ENCODE assay signal across 26 cellular contexts in genomic region chr3:110021659-110022058, GRCh38.
DNase-seq lines count a peak whose midpoint lies in the region; ATAC-seq, FAIRE-seq and TF ChIP-seq lines count a peak whose summit lies in the region.
"Had no signal": no experiment of that assay in that cellular context is flagged by ENCODE, and none has a peak within 500 bp of the region (broad histone marks: within the 10 kb centered on the region; RNA-seq: fewer than 3 reads in every experiment).

No MANE protein-coding gene starts in this region.

- no peaks in the 10 kb centered on the region for H3K36me3 Mint-ChIP-seq in activated T-cell treated with anti-CD3 and anti-CD28 coated beads, Interleukin-2, amount 50 U/mL, for 4 hours (ENCODE audit: insufficient read depth)
- no peaks in the 10 kb centered on the region for H3K36me3 Mint-ChIP-seq in activated T-cell treated with anti-CD3 and anti-CD28 coated beads, Interleukin-2, amount 50 U/mL, for 24 hours (ENCODE audit: low read depth)
- no peaks in the 10 kb centered on the region for H3K36me3 Mint-ChIP-seq in effector memory CD8-positive, alpha-beta T cell (ENCODE audit: insufficient read depth)

- 11% methylated on average over 1 of the region's 1 CpG for WGBS in GM12878 (ENCODE audit: insufficient coverage, insufficient replicate concordance, low lambda C conversion rate, missing lambda C conversion rate)

- no peak for TF ChIP-seq POLR2A in GM12878 (IDR thresholded peaks at IDR 0.05; ENCODE audit: low read depth, low read length)

- in situ Hi-C loops in GM12878 (cut with MboI): no loop called here

- no peaks in the 10 kb centered on the region for H3K27me3 ChIP-seq in GM12878 (replicated peaks in 1 of 2; ENCODE audit: control insufficient read depth in 2 of 2, insufficient read depth in 2 of 2, low read length in 1 of 2)
- H3K27me3 ChIP-seq: BLaER1 treated with 17β-estradiol and CSF1 and Interleukin-3, amounts not matched to agents 10 nM and 100 nM; MG63; SJCRH30 had no signal

- H3K4me3 ChIP-seq in GM12878: no peak overlapping the region
- H3K4me3 ChIP-seq: BLaER1 treated with 17β-estradiol and CSF1 and Interleukin-3, amounts not matched to agents 10 nM and 100 nM; GM23338; MG63; PC-9; SJCRH30 had no signal

- no peak for TF ChIP-seq CTCF in GM12878 (IDR thresholded peaks at IDR 0.05 in 2 of 3, conservative IDR thresholded peaks at IDR 0.05 in 1 of 3; ENCODE audit: control insufficient read depth in 2 of 3, extremely low read depth in 1 of 3, insufficient read depth in 1 of 3, low read depth in 3 of 3, low read length in 3 of 3)

- SMC1A ChIA-PET in GM12878 (lab: Charles Lee; ENCODE audit: uncharacterized antibody, unreplicated experiment): no interaction called here

- no peak overlapping the region for H2AFZ ChIP-seq in GM12878 (ENCODE audit: control insufficient read depth, low read depth, low read length)
- H2AFZ ChIP-seq: GM23338, PC-9 had no signal

- H3K27ac Mint-ChIP-seq in activated T-cell treated with anti-CD3 and anti-CD28 coated beads, Interleukin-2, amount 50 U/mL, for 24 hours: no peak overlapping the region
- H3K27ac Mint-ChIP-seq in effector memory CD8-positive, alpha-beta T cell: no peak overlapping the region
- H3K27ac Mint-ChIP-seq: CD4-positive, alpha-beta T cell; GM23338; H9 had no signal

- peaks cover 6% of the 10 kb centered on the region for H3K9me3 Mint-ChIP-seq in activated T-cell treated with anti-CD3 and anti-CD28 coated beads, Interleukin-2, amount 50 U/mL, for 4 hours
- H3K9me3 Mint-ChIP-seq in activated T-cell treated with anti-CD3 and anti-CD28 coated beads, Interleukin-2, amount 50 U/mL, for 24 hours: no peaks in the 10 kb centered on the region
- H3K9me3 Mint-ChIP-seq in effector memory CD8-positive, alpha-beta T cell: no peaks in the 10 kb centered on the region

- H3K27ac ChIP-seq in GM12878 (ENCODE audit: control insufficient read depth, insufficient read depth): no peak overlapping the region
- H3K27ac ChIP-seq: BLaER1 treated with 17β-estradiol and CSF1 and Interleukin-3, amounts not matched to agents 10 nM and 100 nM; PC-9; SJCRH30 had no signal

- peaks cover 2% of the 10 kb centered on the region for H3K4me1 Mint-ChIP-seq in activated T-cell treated with anti-CD3 and anti-CD28 coated beads, Interleukin-2, amount 50 U/mL, for 4 hours (ENCODE audit: low read depth)
- H3K4me1 Mint-ChIP-seq in activated T-cell treated with anti-CD3 and anti-CD28 coated beads, Interleukin-2, amount 50 U/mL, for 24 hours (ENCODE audit: low read depth): peaks cover 6% of the 10 kb centered on the region
- H3K4me1 Mint-ChIP-seq in effector memory CD8-positive, alpha-beta T cell (ENCODE audit: low read depth in 2 of 2): peaks cover 0 to 3% of the 10 kb centered on the region in 2 donors

- RAD21 ChIA-PET in GM12878 (lab: Charles Lee; ENCODE audit: unreplicated experiment): no interaction called here

- H3K4me1 ChIP-seq in GM12878 (ENCODE audit: control insufficient read depth, insufficient read depth, low read length): no peaks in the 10 kb centered on the region
- H3K4me1 ChIP-seq: BLaER1 treated with 17β-estradiol and CSF1 and Interleukin-3, amounts not matched to agents 10 nM and 100 nM; SJCRH30 had no signal

- ATAC-seq in activated T-cell treated with anti-CD3 and anti-CD28 coated beads, Interleukin-2, amount 50 U/mL, for 4 hours: peak; percentile 53 to 75
- ATAC-seq in GM18511 (IDR thresholded peaks at IDR 0.05; ENCODE audit: unreplicated experiment): peak; percentile 67
- peak; percentile 80 for ATAC-seq in GM21786 (IDR thresholded peaks at IDR 0.05; ENCODE audit: unreplicated experiment)
- ATAC-seq in GM12878: peak; percentile 34; the same call in 2 of the 3 replicates
- ATAC-seq in effector memory CD8-positive, alpha-beta T cell (replicated peaks): no peak
- no peak for ATAC-seq in HG02870 (IDR thresholded peaks at IDR 0.05; ENCODE audit: unreplicated experiment)
- ATAC-seq: GM23338, Right ventricle myocardium inferior, SK-N-SH treated with all-trans-retinoic acid at 6 μM for 48 hours had no signal

- no peaks in the 10 kb centered on the region for H3K36me3 ChIP-seq in GM12878 (ENCODE audit: control insufficient read depth in 2 of 2, insufficient read depth in 2 of 2, low read length in 1 of 2)
- H3K36me3 ChIP-seq: BLaER1 treated with 17β-estradiol and CSF1 and Interleukin-3, amounts not matched to agents 10 nM and 100 nM; MG63; SJCRH30 had no signal

- BruUV-seq in GM12878 (replicated peaks; lab: Mats Ljungman, UMichigan): no TSS peak

- intact Hi-C loops in GM12878 (cut with micrococcal nuclease; ENCODE audit: unreplicated experiment): no loop called here

- no peak for DNase-seq in activated T-cell treated with anti-CD3 and anti-CD28 coated beads, Interleukin-2, amount 50 U/mL, for 4 hours
- no peak for DNase-seq in activated T-cell treated with anti-CD3 and anti-CD28 coated beads, Interleukin-2, amount 50 U/mL, for 24 hours
- DNase-seq in GM12878 (ENCODE audit: low read depth, low spot score): no peak
- no peak for DNase-seq in effector memory CD8-positive, alpha-beta T cell
- DNase-seq: AML-193; CD4-positive, alpha-beta T cell; H9; IMR-90; KG1; MG63; NCI-H2029; NCI-H446; NCI-H526; NCI-H82; PC-9; SJCRH30 had no signal

- CTCF ChIA-PET in GM12878 (lab: Yijun Ruan, JAX): no interaction called here

- no peaks in the 10 kb centered on the region for H3K27me3 Mint-ChIP-seq in activated T-cell treated with anti-CD3 and anti-CD28 coated beads, Interleukin-2, amount 50 U/mL, for 4 hours (ENCODE audit: low read depth)
- no peaks in the 10 kb centered on the region for H3K27me3 Mint-ChIP-seq in activated T-cell treated with anti-CD3 and anti-CD28 coated beads, Interleukin-2, amount 50 U/mL, for 24 hours
- H3K27me3 Mint-ChIP-seq in effector memory CD8-positive, alpha-beta T cell: no peaks in the 10 kb centered on the region
- H3K27me3 Mint-ChIP-seq: CD4-positive, alpha-beta T cell had no signal

- no peak overlapping the region for H3K9ac ChIP-seq in GM12878 (ENCODE audit: control insufficient read depth, insufficient read depth, low read length)
- H3K9ac ChIP-seq: BLaER1 treated with 17β-estradiol and CSF1 and Interleukin-3, amounts not matched to agents 10 nM and 100 nM had no signal

- TF ChIP-seq EP300 in GM12878 (IDR thresholded peaks at IDR 0.05; ENCODE audit: borderline replicate concordance in 1 of 2, control insufficient read depth in 1 of 2, low read depth in 2 of 2, low read length in 2 of 2): no peak

- POLR2A ChIA-PET in GM12878 (lab: Charles Lee): no interaction called here

- H3K79me2 ChIP-seq in GM12878 (ENCODE audit: control insufficient read depth, insufficient read depth, low read length): no peaks in the 10 kb centered on the region

- no peaks in the 10 kb centered on the region for H3K9me3 ChIP-seq in GM12878 (replicated peaks; ENCODE audit: control insufficient read depth, insufficient read depth, low read length)
- H3K9me3 ChIP-seq: MG63, SJCRH30 had no signal

- no peaks in the 10 kb centered on the region for H4K20me1 ChIP-seq in GM12878 (ENCODE audit: control insufficient read depth, insufficient read depth)
- H4K20me1 ChIP-seq: BLaER1 treated with 17β-estradiol and CSF1 and Interleukin-3, amounts not matched to agents 10 nM and 100 nM had no signal

- FAIRE-seq in GM12878 (lab: Jason Lieb, UNC): no peak
- FAIRE-seq: A204.1, G401.6, GM12891 had no signal

- no peak for TF ChIP-seq RAD21 in GM12878 (IDR thresholded peaks at IDR 0.05; ENCODE audit: insufficient read depth, low read depth, low read length)

- no peak overlapping the region for H3K4me3 Mint-ChIP-seq in activated T-cell treated with anti-CD3 and anti-CD28 coated beads, Interleukin-2, amount 50 U/mL, for 4 hours
- no peak overlapping the region for H3K4me3 Mint-ChIP-seq in activated T-cell treated with anti-CD3 and anti-CD28 coated beads, Interleukin-2, amount 50 U/mL, for 24 hours
- H3K4me3 Mint-ChIP-seq in effector memory CD8-positive, alpha-beta T cell: no peak overlapping the region
- H3K4me3 Mint-ChIP-seq: CD4-positive, alpha-beta T cell; GM23338; H9 had no signal

- no peak overlapping the region for H3K4me2 ChIP-seq in GM12878 (ENCODE audit: control insufficient read depth, insufficient read depth)
- H3K4me2 ChIP-seq: BLaER1 treated with 17β-estradiol and CSF1 and Interleukin-3, amounts not matched to agents 10 nM and 100 nM; GM23338; PC-9 had no signal

TF ChIP-seq in GM12878, 131 proteins besides CTCF, POLR2A, EP300 and RAD21 (continues in another document):
- TF ChIP-seq CHD1 (IDR thresholded peaks at IDR 0.05; ENCODE audit: low read depth, low read length) (no peak), MTA3 (IDR thresholded peaks at IDR 0.05; ENCODE audit: borderline replicate concordance, low read length) (no peak), ZBTB40 (IDR thresholded peaks at IDR 0.05; ENCODE audit: borderline replicate concordance) (no peak), SUZ12 (IDR thresholded peaks at IDR 0.05; ENCODE audit: unreplicated experiment) (no peak), IKZF1 (conservative IDR thresholded peaks at IDR 0.05) (no peak), MYB (IDR thresholded peaks at IDR 0.05; ENCODE audit: borderline replicate concordance, low read depth, low read length) (no peak), RCOR1 (conservative IDR thresholded peaks at IDR 0.05; ENCODE audit: low read depth, low read length) (no peak)

Comparison
In these comparisons a context has a peak if more than half of its experiments do, and no peak if none do; other contexts are left out.
1. ATAC-seq: peak in activated T-cell treated with anti-CD3 and anti-CD28 coated beads, Interleukin-2, amount 50 U/mL, for 4 hours (2 of 2), GM18511 (single experiment), GM21786 (single experiment) and GM12878 (single experiment); none in effector memory CD8-positive, alpha-beta T cell (single experiment) and HG02870 (single experiment).